Comparison of ENCODE assay signal across 2 cellular contexts in the genomic region with DNA sequence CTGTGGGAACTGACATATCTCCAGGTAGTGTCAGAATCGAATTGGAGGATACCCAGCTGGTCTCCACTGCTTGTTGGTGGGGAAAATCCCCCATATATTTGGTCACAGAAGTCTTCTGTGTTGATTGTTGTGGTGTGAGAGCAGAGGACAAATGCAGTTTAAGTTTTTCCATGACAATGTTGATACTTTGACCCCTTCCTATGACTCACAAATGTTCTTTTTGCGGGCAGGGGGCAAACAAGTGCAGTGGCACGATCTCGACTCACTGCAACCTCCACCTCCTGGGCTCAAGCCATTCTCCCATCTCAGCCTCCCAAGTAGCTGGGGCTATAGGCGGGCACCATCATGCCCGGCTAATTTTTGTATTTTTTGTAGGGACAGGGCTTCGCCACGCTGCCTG.
TF ChIP-seq lines count a peak whose summit lies in the region.

No MANE protein-coding gene starts in this region.

TF ChIP-seq in K562, 482 proteins besides CTCF, POLR2A, EP300 and RAD21:
- no peak for TF ChIP-seq NR2C1 (IDR thresholded peaks at IDR 0.05)
- TF ChIP-seq NR2C1 (tag; IDR thresholded peaks at IDR 0.05) = 0 out of 2 replicates have a peak, but pooled peaks have one; percentile 29
- no peak for TF ChIP-seq ZNF316 (IDR thresholded peaks at IDR 0.05)

TF ChIP-seq in HepG2, 621 proteins besides CTCF, POLR2A, EP300 and RAD21:
- TF ChIP-seq RFXAP (CRISPR knock-in tag; IDR thresholded peaks at IDR 0.05; ENCODE audit: borderline replicate concordance) (no peak), NR2F1 (CRISPR knock-in tag; IDR thresholded peaks at IDR 0.05) (peak; percentile 25 to 65; a peak in 2 of 4 replicates), CREB1 (IDR thresholded peaks at IDR 0.05) (peak; percentile 59; the same call in 1 of the 2 replicates), CREB1 (CRISPR knock-in tag; IDR thresholded peaks at IDR 0.05) (no peak), PAXIP1 (CRISPR knock-in tag; conservative IDR thresholded peaks at IDR 0.05) (peak; percentile 40; the same call in 1 of the 2 replicates), FOSL2 (CRISPR knock-in tag; IDR thresholded peaks at IDR 0.05) (peak; percentile 86), JUND (CRISPR knock-in tag; IDR thresholded peaks at IDR 0.05) (peak; percentile 30; the same call in 1 of the 2 replicates), FOXP1 (IDR thresholded peaks at IDR 0.05) (no peak), FOXP1 (CRISPR knock-in tag; IDR thresholded peaks at IDR 0.05) (0 out of 2 replicates have a peak, but pooled peaks have one; percentile 16), ZNF770 (CRISPR knock-in tag; IDR thresholded peaks at IDR 0.05) (0 out of 2 replicates have a peak, but pooled peaks have one; percentile 45), GATAD2A (CRISPR knock-in tag; IDR thresholded peaks at IDR 0.05) (peak; percentile 43; the same call in 1 of the 2 replicates), SOX6 (IDR thresholded peaks at IDR 0.05) (no peak), SOX6 (CRISPR knock-in tag; IDR thresholded peaks at IDR 0.05) (peak; percentile 12; the same call in 1 of the 2 replicates), SAP130 (CRISPR knock-in tag; IDR thresholded peaks at IDR 0.05; ENCODE audit: low read depth) (peak; percentile 47; the same call in 1 of the 2 replicates), RXRB (CRISPR knock-in tag; IDR thresholded peaks at IDR 0.05; ENCODE audit: borderline replicate concordance) (peak; percentile 39; the same call in 1 of the 2 replicates), ZNF329 (CRISPR knock-in tag; IDR thresholded peaks at IDR 0.05; ENCODE audit: low read depth) (no peak), KDM2A (CRISPR knock-in tag; IDR thresholded peaks at IDR 0.05; ENCODE audit: borderline replicate concordance, low read depth) (no peak), RARA (CRISPR knock-in tag; IDR thresholded peaks at IDR 0.05) (peak; percentile 44; the same call in 1 of the 2 replicates), SOX13 (IDR thresholded peaks at IDR 0.05) (no peak), SOX13 (CRISPR knock-in tag; conservative IDR thresholded peaks at IDR 0.05 in 1 of 2, IDR thresholded peaks at IDR 0.05 in 1 of 2) (0 out of 4 replicates have a peak, but pooled peaks of 1 of the 2 experiments have one; percentile 20), ZNF776 (CRISPR knock-in tag; IDR thresholded peaks at IDR 0.05) (no peak)
- TF ChIP-seq, protein P1, sequence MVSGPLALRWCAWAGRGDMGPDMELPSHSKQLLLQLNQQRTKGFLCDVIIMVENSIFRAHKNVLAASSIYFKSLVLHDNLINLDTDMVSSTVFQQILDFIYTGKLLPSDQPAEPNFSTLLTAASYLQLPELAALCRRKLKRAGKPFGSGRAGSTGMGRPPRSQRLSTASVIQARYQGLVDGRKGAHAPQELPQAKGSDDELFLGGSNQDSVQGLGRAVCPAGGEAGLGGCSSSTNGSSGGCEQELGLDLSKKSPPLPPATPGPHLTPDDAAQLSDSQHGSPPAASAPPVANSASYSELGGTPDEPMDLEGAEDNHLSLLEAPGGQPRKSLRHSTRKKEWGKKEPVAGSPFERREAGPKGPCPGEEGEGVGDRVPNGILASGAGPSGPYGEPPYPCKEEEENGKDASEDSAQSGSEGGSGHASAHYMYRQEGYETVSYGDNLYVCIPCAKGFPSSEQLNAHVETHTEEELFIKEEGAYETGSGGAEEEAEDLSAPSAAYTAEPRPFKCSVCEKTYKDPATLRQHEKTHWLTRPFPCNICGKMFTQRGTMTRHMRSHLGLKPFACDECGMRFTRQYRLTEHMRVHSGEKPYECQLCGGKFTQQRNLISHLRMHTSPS (CRISPR knock-in tag; IDR thresholded peaks at IDR 0.05; ENCODE audit: low read depth) = peak; percentile 66; the same call in 1 of the 2 replicates
- TF ChIP-seq, protein P2, sequence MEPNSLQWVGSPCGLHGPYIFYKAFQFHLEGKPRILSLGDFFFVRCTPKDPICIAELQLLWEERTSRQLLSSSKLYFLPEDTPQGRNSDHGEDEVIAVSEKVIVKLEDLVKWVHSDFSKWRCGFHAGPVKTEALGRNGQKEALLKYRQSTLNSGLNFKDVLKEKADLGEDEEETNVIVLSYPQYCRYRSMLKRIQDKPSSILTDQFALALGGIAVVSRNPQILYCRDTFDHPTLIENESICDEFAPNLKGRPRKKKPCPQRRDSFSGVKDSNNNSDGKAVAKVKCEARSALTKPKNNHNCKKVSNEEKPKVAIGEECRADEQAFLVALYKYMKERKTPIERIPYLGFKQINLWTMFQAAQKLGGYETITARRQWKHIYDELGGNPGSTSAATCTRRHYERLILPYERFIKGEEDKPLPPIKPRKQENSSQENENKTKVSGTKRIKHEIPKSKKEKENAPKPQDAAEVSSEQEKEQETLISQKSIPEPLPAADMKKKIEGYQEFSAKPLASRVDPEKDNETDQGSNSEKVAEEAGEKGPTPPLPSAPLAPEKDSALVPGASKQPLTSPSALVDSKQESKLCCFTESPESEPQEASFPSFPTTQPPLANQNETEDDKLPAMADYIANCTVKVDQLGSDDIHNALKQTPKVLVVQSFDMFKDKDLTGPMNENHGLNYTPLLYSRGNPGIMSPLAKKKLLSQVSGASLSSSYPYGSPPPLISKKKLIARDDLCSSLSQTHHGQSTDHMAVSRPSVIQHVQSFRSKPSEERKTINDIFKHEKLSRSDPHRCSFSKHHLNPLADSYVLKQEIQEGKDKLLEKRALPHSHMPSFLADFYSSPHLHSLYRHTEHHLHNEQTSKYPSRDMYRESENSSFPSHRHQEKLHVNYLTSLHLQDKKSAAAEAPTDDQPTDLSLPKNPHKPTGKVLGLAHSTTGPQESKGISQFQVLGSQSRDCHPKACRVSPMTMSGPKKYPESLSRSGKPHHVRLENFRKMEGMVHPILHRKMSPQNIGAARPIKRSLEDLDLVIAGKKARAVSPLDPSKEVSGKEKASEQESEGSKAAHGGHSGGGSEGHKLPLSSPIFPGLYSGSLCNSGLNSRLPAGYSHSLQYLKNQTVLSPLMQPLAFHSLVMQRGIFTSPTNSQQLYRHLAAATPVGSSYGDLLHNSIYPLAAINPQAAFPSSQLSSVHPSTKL (CRISPR knock-in tag; IDR thresholded peaks at IDR 0.05) = peak; percentile 30; the same call in 1 of the 2 replicates
- TF ChIP-seq, protein P3, sequence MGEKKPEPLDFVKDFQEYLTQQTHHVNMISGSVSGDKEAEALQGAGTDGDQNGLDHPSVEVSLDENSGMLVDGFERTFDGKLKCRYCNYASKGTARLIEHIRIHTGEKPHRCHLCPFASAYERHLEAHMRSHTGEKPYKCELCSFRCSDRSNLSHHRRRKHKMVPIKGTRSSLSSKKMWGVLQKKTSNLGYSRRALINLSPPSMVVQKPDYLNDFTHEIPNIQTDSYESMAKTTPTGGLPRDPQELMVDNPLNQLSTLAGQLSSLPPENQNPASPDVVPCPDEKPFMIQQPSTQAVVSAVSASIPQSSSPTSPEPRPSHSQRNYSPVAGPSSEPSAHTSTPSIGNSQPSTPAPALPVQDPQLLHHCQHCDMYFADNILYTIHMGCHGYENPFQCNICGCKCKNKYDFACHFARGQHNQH (CRISPR knock-in tag; IDR thresholded peaks at IDR 0.05) = no peak
- TF ChIP-seq, protein P4, sequence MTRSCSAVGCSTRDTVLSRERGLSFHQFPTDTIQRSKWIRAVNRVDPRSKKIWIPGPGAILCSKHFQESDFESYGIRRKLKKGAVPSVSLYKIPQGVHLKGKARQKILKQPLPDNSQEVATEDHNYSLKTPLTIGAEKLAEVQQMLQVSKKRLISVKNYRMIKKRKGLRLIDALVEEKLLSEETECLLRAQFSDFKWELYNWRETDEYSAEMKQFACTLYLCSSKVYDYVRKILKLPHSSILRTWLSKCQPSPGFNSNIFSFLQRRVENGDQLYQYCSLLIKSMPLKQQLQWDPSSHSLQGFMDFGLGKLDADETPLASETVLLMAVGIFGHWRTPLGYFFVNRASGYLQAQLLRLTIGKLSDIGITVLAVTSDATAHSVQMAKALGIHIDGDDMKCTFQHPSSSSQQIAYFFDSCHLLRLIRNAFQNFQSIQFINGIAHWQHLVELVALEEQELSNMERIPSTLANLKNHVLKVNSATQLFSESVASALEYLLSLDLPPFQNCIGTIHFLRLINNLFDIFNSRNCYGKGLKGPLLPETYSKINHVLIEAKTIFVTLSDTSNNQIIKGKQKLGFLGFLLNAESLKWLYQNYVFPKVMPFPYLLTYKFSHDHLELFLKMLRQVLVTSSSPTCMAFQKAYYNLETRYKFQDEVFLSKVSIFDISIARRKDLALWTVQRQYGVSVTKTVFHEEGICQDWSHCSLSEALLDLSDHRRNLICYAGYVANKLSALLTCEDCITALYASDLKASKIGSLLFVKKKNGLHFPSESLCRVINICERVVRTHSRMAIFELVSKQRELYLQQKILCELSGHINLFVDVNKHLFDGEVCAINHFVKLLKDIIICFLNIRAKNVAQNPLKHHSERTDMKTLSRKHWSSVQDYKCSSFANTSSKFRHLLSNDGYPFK (CRISPR knock-in tag; IDR thresholded peaks at IDR 0.05; ENCODE audit: borderline replicate concordance) = no peak
- TF ChIP-seq, protein P5, sequence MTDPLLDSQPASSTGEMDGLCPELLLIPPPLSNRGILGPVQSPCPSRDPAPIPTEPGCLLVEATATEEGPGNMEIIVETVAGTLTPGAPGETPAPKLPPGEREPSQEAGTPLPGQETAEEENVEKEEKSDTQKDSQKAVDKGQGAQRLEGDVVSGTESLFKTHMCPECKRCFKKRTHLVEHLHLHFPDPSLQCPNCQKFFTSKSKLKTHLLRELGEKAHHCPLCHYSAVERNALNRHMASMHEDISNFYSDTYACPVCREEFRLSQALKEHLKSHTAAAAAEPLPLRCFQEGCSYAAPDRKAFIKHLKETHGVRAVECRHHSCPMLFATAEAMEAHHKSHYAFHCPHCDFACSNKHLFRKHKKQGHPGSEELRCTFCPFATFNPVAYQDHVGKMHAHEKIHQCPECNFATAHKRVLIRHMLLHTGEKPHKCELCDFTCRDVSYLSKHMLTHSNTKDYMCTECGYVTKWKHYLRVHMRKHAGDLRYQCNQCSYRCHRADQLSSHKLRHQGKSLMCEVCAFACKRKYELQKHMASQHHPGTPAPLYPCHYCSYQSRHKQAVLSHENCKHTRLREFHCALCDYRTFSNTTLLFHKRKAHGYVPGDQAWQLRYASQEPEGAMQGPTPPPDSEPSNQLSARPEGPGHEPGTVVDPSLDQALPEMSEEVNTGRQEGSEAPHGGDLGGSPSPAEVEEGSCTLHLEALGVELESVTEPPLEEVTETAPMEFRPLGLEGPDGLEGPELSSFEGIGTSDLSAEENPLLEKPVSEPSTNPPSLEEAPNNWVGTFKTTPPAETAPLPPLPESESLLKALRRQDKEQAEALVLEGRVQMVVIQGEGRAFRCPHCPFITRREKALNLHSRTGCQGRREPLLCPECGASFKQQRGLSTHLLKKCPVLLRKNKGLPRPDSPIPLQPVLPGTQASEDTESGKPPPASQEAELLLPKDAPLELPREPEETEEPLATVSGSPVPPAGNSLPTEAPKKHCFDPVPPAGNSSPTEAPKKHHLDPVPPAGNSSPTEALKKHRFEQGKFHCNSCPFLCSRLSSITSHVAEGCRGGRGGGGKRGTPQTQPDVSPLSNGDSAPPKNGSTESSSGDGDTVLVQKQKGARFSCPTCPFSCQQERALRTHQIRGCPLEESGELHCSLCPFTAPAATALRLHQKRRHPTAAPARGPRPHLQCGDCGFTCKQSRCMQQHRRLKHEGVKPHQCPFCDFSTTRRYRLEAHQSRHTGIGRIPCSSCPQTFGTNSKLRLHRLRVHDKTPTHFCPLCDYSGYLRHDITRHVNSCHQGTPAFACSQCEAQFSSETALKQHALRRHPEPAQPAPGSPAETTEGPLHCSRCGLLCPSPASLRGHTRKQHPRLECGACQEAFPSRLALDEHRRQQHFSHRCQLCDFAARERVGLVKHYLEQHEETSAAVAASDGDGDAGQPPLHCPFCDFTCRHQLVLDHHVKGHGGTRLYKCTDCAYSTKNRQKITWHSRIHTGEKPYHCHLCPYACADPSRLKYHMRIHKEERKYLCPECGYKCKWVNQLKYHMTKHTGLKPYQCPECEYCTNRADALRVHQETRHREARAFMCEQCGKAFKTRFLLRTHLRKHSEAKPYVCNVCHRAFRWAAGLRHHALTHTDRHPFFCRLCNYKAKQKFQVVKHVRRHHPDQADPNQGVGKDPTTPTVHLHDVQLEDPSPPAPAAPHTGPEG (CRISPR knock-in tag; IDR thresholded peaks at IDR 0.05) = no peak
